Comparison of ENCODE assay signal across 19 cellular contexts in the genomic region with DNA sequence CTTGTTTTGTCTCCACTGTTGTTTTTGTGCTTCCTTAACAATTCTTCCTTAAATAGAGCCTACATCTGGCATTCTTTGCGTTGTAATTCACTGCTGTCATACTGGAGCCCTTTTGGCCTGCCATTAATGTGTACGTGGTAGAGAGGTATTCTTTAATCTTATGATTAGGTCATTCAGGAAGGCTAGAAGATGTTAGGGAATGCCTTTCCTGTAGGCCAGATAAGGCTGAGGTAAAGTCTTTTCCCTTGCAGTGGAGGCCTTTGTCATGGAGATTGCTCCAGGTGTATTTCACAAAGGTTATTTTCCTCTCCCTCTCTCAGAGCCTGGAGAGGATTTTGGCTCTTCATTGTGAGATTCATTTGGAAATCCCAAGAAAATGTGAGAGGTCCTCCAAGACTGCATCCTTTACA.
A peak's percentile ranks its signal among the peaks of the same experiment; 100 is the strongest.
DNase-seq lines count a peak whose midpoint lies in the region; ATAC-seq and TF ChIP-seq lines count a peak whose summit lies in the region.
"Had no signal": no experiment of that assay in that cellular context is flagged by ENCODE, and none has a peak within 500 bp of the region (broad histone marks: within the 10 kb centered on the region; RNA-seq: fewer than 3 reads in every experiment).

No MANE protein-coding gene starts in this region.

- peak overlapping the region; percentile 9; the same call in 1 of the 2 replicates for H3K9ac ChIP-seq in HUES48 (ENCODE audit: low read depth, low read length)

- H3K27ac ChIP-seq in HUES48 (ENCODE audit: low read depth, low read length) = peak overlapping the region; percentile 82
- H3K27ac ChIP-seq in OCI-LY7 (ENCODE audit: low read depth, low read length, poor library complexity, severe bottlenecking) = no peak overlapping the region
- H3K27ac ChIP-seq: C4-2B, Peyer's patch had no signal

- no peak overlapping the region for H3K4me2 ChIP-seq in OCI-LY7 (ENCODE audit: low read length)

- H3K4me3 ChIP-seq in HUES48 (ENCODE audit: low read depth, low read length) (peak overlapping the region; percentile 43), OCI-LY7 (ENCODE audit: low read depth, low read length, poor library complexity, severe bottlenecking) (no peak overlapping the region)
- H3K4me3 ChIP-seq: K562, Peyer's patch had no signal

- CTCF ChIA-PET in OCI-LY7 (lab: Charles Lee; ENCODE audit: unreplicated experiment) = no interaction called here

- no peaks in the 10 kb centered on the region for H3K9me2 ChIP-seq in OCI-LY7 (ENCODE audit: insufficient read depth, low read length)

- intact Hi-C loops in OCI-LY7 (cut with micrococcal nuclease; ENCODE audit: unreplicated experiment) = no loop called here

- H3K4me1 ChIP-seq in HUES48 (ENCODE audit: control insufficient read depth, insufficient read depth, low read length) = peaks cover 33% of the 10 kb centered on the region
- H3K4me1 ChIP-seq in OCI-LY7 (ENCODE audit: insufficient read depth, low read length, poor library complexity, severe bottlenecking) = no peaks in the 10 kb centered on the region
- H3K4me1 ChIP-seq: Peyer's patch had no signal

- DNase-seq in glomerular visceral epithelial cell (ENCODE audit: extremely low spot score) (peak; percentile 44), islet precursor cell (peak; percentile 53), renal cortical epithelial cell (ENCODE audit: low read depth) (peak; percentile 65), HPDE6-E6E7 (ENCODE audit: extremely low spot score) (no peak), OCI-LY7 (ENCODE audit: low spot score) (no peak)
- DNase-seq: DMS 273 treated with DMSO at 0.1 percent for 48 hours, GF-D8, GOT3, HFFc6, MV-4-11, NCI-H1417 treated with DMSO at 0.1 percent for 48 hours, NCI-H2029, NCI-H524, Peyer's patch had no signal

- H4K20me1 ChIP-seq in OCI-LY7 (ENCODE audit: insufficient read depth, low read length) = no peaks in the 10 kb centered on the region

- H3K36me3 ChIP-seq in HUES48 (ENCODE audit: control insufficient read depth, insufficient read depth, low read length) (no peaks in the 10 kb centered on the region), OCI-LY7 (ENCODE audit: insufficient read depth, low read length) (no peaks in the 10 kb centered on the region)
- H3K36me3 ChIP-seq: Peyer's patch had no signal

- H3K27me3 ChIP-seq in HUES48 (ENCODE audit: control insufficient read depth, insufficient read depth, low read length) = no peaks in the 10 kb centered on the region
- H3K27me3 ChIP-seq: Peyer's patch had no signal

- no peak overlapping the region for H2AFZ ChIP-seq in OCI-LY7 (ENCODE audit: low read length)

- BruUV-seq in OCI-LY7 (replicated peaks; lab: Mats Ljungman, UMichigan) = no TSS peak

- H3K9me3 ChIP-seq in HUES48 (ENCODE audit: control insufficient read depth, insufficient read depth, low read length) (no peaks in the 10 kb centered on the region), OCI-LY7 (ENCODE audit: low read length) (no peaks in the 10 kb centered on the region)
- H3K9me3 ChIP-seq: Peyer's patch had no signal

- ATAC-seq in HG03025 (IDR thresholded peaks at IDR 0.05; ENCODE audit: low FRiP score, unreplicated experiment) = no peak
- ATAC-seq: K562, Right ventricle myocardium inferior had no signal

- no peak for TF ChIP-seq CTCF in OCI-LY7 (conservative IDR thresholded peaks at IDR 0.05; ENCODE audit: low read length)

- no peaks in the 10 kb centered on the region for H3K79me2 ChIP-seq in OCI-LY7 (ENCODE audit: insufficient read depth, low read depth, low read length)

- POLR2A ChIA-PET in OCI-LY7 (lab: Charles Lee) = interaction anchor here (0.6 to 0.7 kb wide), 2 partner anchors 649 to 708 kb away, joined by 3 to 5 read pairs; no protein-coding TSS in a partner anchor

Comparison
In these comparisons a context has a peak if more than half of its experiments do, and no peak if none do; other contexts are left out.
1. DNase-seq: peak in glomerular visceral epithelial cell (single experiment), islet precursor cell (single experiment) and renal cortical epithelial cell (single experiment); none in HPDE6-E6E7 (single experiment) and OCI-LY7 (single experiment).